7 cellular contexts compared by ENCODE assay signal in the genomic region with DNA sequence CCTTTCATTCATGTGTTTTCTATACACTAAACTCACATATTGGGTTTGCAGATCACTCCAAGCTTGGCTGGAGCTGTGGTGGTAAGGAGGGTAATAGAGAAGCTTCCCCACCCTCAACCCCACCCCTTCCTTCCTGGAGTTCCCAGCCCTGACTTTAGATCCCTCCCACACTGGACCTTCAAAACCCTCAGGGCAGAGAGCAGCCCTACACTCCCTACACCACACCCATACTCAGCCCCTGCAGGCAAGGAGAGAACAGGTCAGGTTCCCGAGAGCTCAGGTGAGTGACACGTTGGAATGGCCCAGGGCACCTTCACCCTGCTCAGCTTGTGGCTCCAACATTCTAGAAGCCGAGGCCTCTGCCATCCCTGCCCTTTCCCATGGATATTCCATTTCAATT. TPM values are rescaled to one million over a fixed set of nuclear protein-coding genes. Genes with fewer than 3 reads are reported as not detected.
DNase-seq lines count a peak whose midpoint lies in the region; ATAC-seq and TF ChIP-seq lines count a peak whose summit lies in the region.
"Not testable (repeated sequence)": the region's sequence is repeated elsewhere in the genome, so short reads cannot be mapped to it uniquely, and the experiment has no call there.

A gene (plus strand): TSS at position 208 of the 400 bp plus-strand sequence. CDS start 1,473 bp downstream, outside the sequence.

- H3K27ac ChIP-seq in HCT116 (ENCODE audit: low read depth, low read length); heart right ventricle: not testable (repeated sequence)

- not testable (repeated sequence) for H3K27me3 Mint-ChIP-seq in WTC11 (ENCODE audit: low read depth)

- not testable (repeated sequence) for H3K4me3 Mint-ChIP-seq in WTC11

- POLR2A ChIA-PET in HCT116 (lab: Charles Lee); WTC11 (lab: Charles Lee): not testable (repeated sequence)

- H3K4me2 ChIP-seq in HCT116 (ENCODE audit: low read length): not testable (repeated sequence)

- not testable (repeated sequence) for H3K36me3 ChIP-seq in HCT116 (ENCODE audit: control insufficient read depth in 1 of 2, insufficient read depth in 2 of 2, low read length in 2 of 2); heart right ventricle

- H3K79me2 ChIP-seq in HCT116 (ENCODE audit: insufficient read depth, low read length): not testable (repeated sequence)

- H3K4me1 Mint-ChIP-seq in WTC11: not testable (repeated sequence)

- CTCF ChIA-PET in HCT116 (lab: Charles Lee); WTC11 (lab: Charles Lee): not testable (repeated sequence)

- TF ChIP-seq CTCF in HCT116 (IDR thresholded peaks at IDR 0.05 in 2 of 3, conservative IDR thresholded peaks at IDR 0.05 in 1 of 3; ENCODE audit: borderline replicate concordance in 1 of 3, insufficient read depth in 1 of 3, low read depth in 2 of 3, low read length in 2 of 3); WTC11 (IDR thresholded peaks at IDR 0.05); heart right ventricle (IDR thresholded peaks at IDR 0.05); subcutaneous adipose tissue (IDR thresholded peaks at IDR 0.05; ENCODE audit: low read depth): not testable (repeated sequence)

- H3K36me3 Mint-ChIP-seq in WTC11: not testable (repeated sequence)

- H4K20me1 ChIP-seq in HCT116 (ENCODE audit: insufficient read depth): not testable (repeated sequence)

- H2AFZ ChIP-seq in HCT116 (ENCODE audit: low read depth, low read length, poor library complexity, severe bottlenecking): not testable (repeated sequence)

- BruUV-seq in HCT116 (replicated peaks; lab: Mats Ljungman, UMichigan): not testable (repeated sequence)

- peak; percentile 63 for ATAC-seq in HCT116
- ATAC-seq in WTC11: peak; percentile 60
- peak in 7 of 8 donors; percentile 8 to 63 (median 50) for ATAC-seq in heart right ventricle
- peak; percentile 32 for ATAC-seq in left lobe of liver

- not testable (repeated sequence) for H3K9me3 ChIP-seq in HCT116 (ENCODE audit: control insufficient read depth in 1 of 2, insufficient read depth in 1 of 2, low read depth in 1 of 2, low read length in 2 of 2); heart right ventricle

- H3K9me3 Mint-ChIP-seq in WTC11: not testable (repeated sequence)

- TF ChIP-seq RAD21 in HCT116 (IDR thresholded peaks at IDR 0.05; ENCODE audit: low read depth): not testable (repeated sequence)

- not testable (repeated sequence) for H3K9me2 ChIP-seq in HCT116 (ENCODE audit: insufficient read depth)

- H3K4me1 ChIP-seq in HCT116 (ENCODE audit: control insufficient read depth in 1 of 2, insufficient read depth in 2 of 2, low read length in 2 of 2); heart right ventricle: not testable (repeated sequence)

- RAD21 ChIA-PET in HCT116 (lab: Charles Lee; ENCODE audit: low non-redundant PET in 1 of 2, low total read pairs in 2 of 2, uncharacterized antibody in 2 of 2, unreplicated experiment in 2 of 2): not testable (repeated sequence)

- not testable (repeated sequence) for TF ChIP-seq POLR2A in HCT116 (IDR thresholded peaks at IDR 0.05; ENCODE audit: borderline replicate concordance, extremely low read depth, insufficient read depth, insufficient read length)

- intact Hi-C loops in HCT116 (cut with micrococcal nuclease); heart right ventricle (cut with DNase I): not testable (repeated sequence)

- not testable (repeated sequence) for H3K4me3 ChIP-seq in HCT116 (replicated peaks in 1 of 2; ENCODE audit: low read depth in 1 of 2, low read length in 2 of 2); heart right ventricle

- DNase-seq in HCT116 (ENCODE audit: low read depth, low spot score); WTC11 (ENCODE audit: low spot score); dermis microvascular lymphatic vessel endothelial cell (ENCODE audit: low read depth in 2 of 2); heart right ventricle; left lobe of liver (ENCODE audit: low spot score); mesenteric fat pad (ENCODE audit: low spot score): not testable (repeated sequence)

- H3K9ac ChIP-seq in HCT116 (ENCODE audit: low read length): not testable (repeated sequence)

- WGBS in heart right ventricle, 2 donors: no CpG with 5 or more reads among the region's 3 CpGs

- H3K27ac Mint-ChIP-seq in WTC11: not testable (repeated sequence)

- H3K27me3 ChIP-seq in HCT116 (ENCODE audit: insufficient read depth, low read length); heart right ventricle: not testable (repeated sequence)

RNA-seq across cellular contexts. Expression of the gene that starts here (rescaled TPM):
- total RNA-seq in HCT116 (2021; ENCODE audit: unreplicated experiment): 7.2 TPM
- polyA plus RNA-seq in HCT116 (2012): 15.6 and 20.7 TPM in 2 replicates
- 1.1 to 3.1 TPM (median 2.1 TPM) in 3 replicates for total RNA-seq in WTC11 (2021)
- 9.6 and 17.7 TPM in 2 replicates for total RNA-seq in dermis microvascular lymphatic vessel endothelial cell
- 10 to 100 TPM in 2 of 10 donors, 1 to 10 TPM in 7, under 1 TPM in 1; 0.32 to 12.6 (median 7.7) TPM for total RNA-seq in heart right ventricle
- 10 to 100 TPM; 19.2 to 22.9 TPM for polyA plus RNA-seq in heart right ventricle
- 8.3 TPM for total RNA-seq in left lobe of liver
- total RNA-seq in mesenteric fat pad: 11.6 TPM
- 10 to 100 TPM in 3 of 4 donors, 1 to 10 TPM in 1; 9.3 to 26.6 (median 14.7) TPM for total RNA-seq in subcutaneous adipose tissue
